Comparison of ENCODE assay signal across 2 cellular contexts in genomic region chr13:63449549-63449948, GRCh38.
TF ChIP-seq lines count a peak whose summit lies in the region.

No MANE protein-coding gene starts in this region.

TF ChIP-seq in IMR-90, 13 proteins besides CTCF, POLR2A, EP300 and RAD21:
- TF ChIP-seq NFE2L2 (IDR thresholded peaks at IDR 0.05; ENCODE audit: low read depth, low read length), result no peak
- TF ChIP-seq CHD1 (IDR thresholded peaks at IDR 0.05; ENCODE audit: low read depth, low read length), result no peak
- no peak for TF ChIP-seq SMC3 (IDR thresholded peaks at IDR 0.05; ENCODE audit: low read depth, low read length)
- TF ChIP-seq RFX5 (IDR thresholded peaks at IDR 0.05; ENCODE audit: low read depth, low read length), result no peak
- no peak for TF ChIP-seq BHLHE40 (IDR thresholded peaks at IDR 0.05; ENCODE audit: low read depth, low read length)
- no peak for TF ChIP-seq MXI1 (IDR thresholded peaks at IDR 0.05; ENCODE audit: borderline replicate concordance, low read depth, low read length)
- TF ChIP-seq, protein P1, sequence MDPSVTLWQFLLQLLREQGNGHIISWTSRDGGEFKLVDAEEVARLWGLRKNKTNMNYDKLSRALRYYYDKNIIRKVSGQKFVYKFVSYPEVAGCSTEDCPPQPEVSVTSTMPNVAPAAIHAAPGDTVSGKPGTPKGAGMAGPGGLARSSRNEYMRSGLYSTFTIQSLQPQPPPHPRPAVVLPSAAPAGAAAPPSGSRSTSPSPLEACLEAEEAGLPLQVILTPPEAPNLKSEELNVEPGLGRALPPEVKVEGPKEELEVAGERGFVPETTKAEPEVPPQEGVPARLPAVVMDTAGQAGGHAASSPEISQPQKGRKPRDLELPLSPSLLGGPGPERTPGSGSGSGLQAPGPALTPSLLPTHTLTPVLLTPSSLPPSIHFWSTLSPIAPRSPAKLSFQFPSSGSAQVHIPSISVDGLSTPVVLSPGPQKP (IDR thresholded peaks at IDR 0.05; ENCODE audit: borderline replicate concordance, low read depth, low read length), result no peak
- no peak for TF ChIP-seq CEBPB (IDR thresholded peaks at IDR 0.05; ENCODE audit: low read depth, low read length)
- TF ChIP-seq RCOR1 (IDR thresholded peaks at IDR 0.05; ENCODE audit: insufficient replicate concordance, low read length), result no peak
- TF ChIP-seq, protein P2, sequence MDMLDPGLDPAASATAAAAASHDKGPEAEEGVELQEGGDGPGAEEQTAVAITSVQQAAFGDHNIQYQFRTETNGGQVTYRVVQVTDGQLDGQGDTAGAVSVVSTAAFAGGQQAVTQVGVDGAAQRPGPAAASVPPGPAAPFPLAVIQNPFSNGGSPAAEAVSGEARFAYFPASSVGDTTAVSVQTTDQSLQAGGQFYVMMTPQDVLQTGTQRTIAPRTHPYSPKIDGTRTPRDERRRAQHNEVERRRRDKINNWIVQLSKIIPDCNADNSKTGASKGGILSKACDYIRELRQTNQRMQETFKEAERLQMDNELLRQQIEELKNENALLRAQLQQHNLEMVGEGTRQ (IDR thresholded peaks at IDR 0.05; ENCODE audit: low read depth, low read length), result no peak
- TF ChIP-seq MAZ (IDR thresholded peaks at IDR 0.05; ENCODE audit: borderline replicate concordance, low read depth, low read length), result no peak
- TF ChIP-seq FOS (IDR thresholded peaks at IDR 0.05; ENCODE audit: low read depth, low read length), result no peak
- TF ChIP-seq MAFK (IDR thresholded peaks at IDR 0.05; ENCODE audit: low read depth, low read length), result no peak

TF ChIP-seq in SK-N-SH, 30 proteins besides CTCF, POLR2A, EP300 and RAD21:
- no peak for TF ChIP-seq TAF1 (IDR thresholded peaks at IDR 0.05; ENCODE audit: borderline replicate concordance, low read depth, low read length)
- TF ChIP-seq JUND (IDR thresholded peaks at IDR 0.05), result no peak
- no peak for TF ChIP-seq SIN3A (IDR thresholded peaks at IDR 0.05; ENCODE audit: borderline replicate concordance, low read depth, low read length)
- TF ChIP-seq REST (IDR thresholded peaks at IDR 0.05; ENCODE audit: low read depth, low read length), result no peak
- TF ChIP-seq GATA2 (CRISPR knock-in tag; IDR thresholded peaks at IDR 0.05), result no peak
- TF ChIP-seq, protein P3, sequence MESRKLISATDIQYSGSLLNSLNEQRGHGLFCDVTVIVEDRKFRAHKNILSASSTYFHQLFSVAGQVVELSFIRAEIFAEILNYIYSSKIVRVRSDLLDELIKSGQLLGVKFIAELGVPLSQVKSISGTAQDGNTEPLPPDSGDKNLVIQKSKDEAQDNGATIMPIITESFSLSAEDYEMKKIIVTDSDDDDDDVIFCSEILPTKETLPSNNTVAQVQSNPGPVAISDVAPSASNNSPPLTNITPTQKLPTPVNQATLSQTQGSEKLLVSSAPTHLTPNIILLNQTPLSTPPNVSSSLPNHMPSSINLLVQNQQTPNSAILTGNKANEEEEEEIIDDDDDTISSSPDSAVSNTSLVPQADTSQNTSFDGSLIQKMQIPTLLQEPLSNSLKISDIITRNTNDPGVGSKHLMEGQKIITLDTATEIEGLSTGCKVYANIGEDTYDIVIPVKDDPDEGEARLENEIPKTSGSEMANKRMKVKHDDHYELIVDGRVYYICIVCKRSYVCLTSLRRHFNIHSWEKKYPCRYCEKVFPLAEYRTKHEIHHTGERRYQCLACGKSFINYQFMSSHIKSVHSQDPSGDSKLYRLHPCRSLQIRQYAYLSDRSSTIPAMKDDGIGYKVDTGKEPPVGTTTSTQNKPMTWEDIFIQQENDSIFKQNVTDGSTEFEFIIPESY (IDR thresholded peaks at IDR 0.05; ENCODE audit: borderline replicate concordance, low read depth), result no peak
- TF ChIP-seq SMC3 (IDR thresholded peaks at IDR 0.05; ENCODE audit: low read depth, low read length), result no peak
- TF ChIP-seq TCF12 (IDR thresholded peaks at IDR 0.05), result no peak
- no peak for TF ChIP-seq CHD2 (IDR thresholded peaks at IDR 0.05; ENCODE audit: low read length, partially characterized antibody)
- TF ChIP-seq RCOR1 (IDR thresholded peaks at IDR 0.05; ENCODE audit: low read length), result no peak
- no peak for TF ChIP-seq MEF2A (IDR thresholded peaks at IDR 0.05; ENCODE audit: borderline replicate concordance, low read depth)
- no peak for TF ChIP-seq EZH2phosphoT487 (IDR thresholded peaks at IDR 0.05; ENCODE audit: borderline replicate concordance, low read depth)
- TF ChIP-seq ELF1 (IDR thresholded peaks at IDR 0.05), result no peak
- no peak for TF ChIP-seq NRF1 (IDR thresholded peaks at IDR 0.05; ENCODE audit: low read depth, low read length)
- TF ChIP-seq, protein P4, sequence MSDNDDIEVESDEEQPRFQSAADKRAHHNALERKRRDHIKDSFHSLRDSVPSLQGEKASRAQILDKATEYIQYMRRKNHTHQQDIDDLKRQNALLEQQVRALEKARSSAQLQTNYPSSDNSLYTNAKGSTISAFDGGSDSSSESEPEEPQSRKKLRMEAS (IDR thresholded peaks at IDR 0.05; ENCODE audit: low read depth), result no peak
- no peak for TF ChIP-seq NFIC (IDR thresholded peaks at IDR 0.05; ENCODE audit: borderline replicate concordance)
- no peak for TF ChIP-seq FOXM1 (IDR thresholded peaks at IDR 0.05; ENCODE audit: low read depth)
- no peak for TF ChIP-seq GABPA (IDR thresholded peaks at IDR 0.05; ENCODE audit: low read depth)
TF ChIP-seq in SK-N-SH: peak in this region for 0.
